Comparison of ENCODE assay signal across 32 cellular contexts in genomic region chr18:62755946-62756345, GRCh38.
"Had no signal": no experiment of that assay in that cellular context is flagged by ENCODE, and none has a peak within 500 bp of the region (broad histone marks: within the 10 kb centered on the region; RNA-seq: fewer than 3 reads in every experiment).

No MANE protein-coding gene starts in this region.

- H3K4me1 ChIP-seq: prostate gland had no signal

- H3K27me3 Mint-ChIP-seq: activated CD8-positive, alpha-beta T cell treated with anti-CD3 and anti-CD28 coated beads for 36 hours; effector memory CD8-positive, alpha-beta T cell; naive thymus-derived CD4-positive, alpha-beta T cell; stimulated activated naive CD8-positive, alpha-beta T cell treated with anti-CD3 and anti-CD28 coated beads, Interleukin-15, amount 100 ng/mL, for 72 hours had no signal

- H3K36me3 ChIP-seq: cardiac muscle cell, heart right ventricle, pancreas, prostate gland, thyroid gland, upper lobe of right lung had no signal

- H3K9me3 ChIP-seq: pancreas, prostate gland, thyroid gland, upper lobe of right lung had no signal

- DNase-seq: activated CD4-positive, alpha-beta T cell treated with anti-CD3 and anti-CD28 coated beads for 1 hour; activated CD4-positive, alpha-beta T cell treated with anti-CD3 and anti-CD28 coated beads, Interleukin-2, amount 50 U/mL, for 1 hour; activated CD8-positive, alpha-beta T cell treated with anti-CD3 and anti-CD28 coated beads for 36 hours; activated naive CD4-positive, alpha-beta T cell; activated T-cell treated with anti-CD3 and anti-CD28 coated beads, Interleukin-2, amount 50 U/mL, for 72 hours; cerebellar nuclear complex; dorsolateral prefrontal cortex; effector memory CD8-positive, alpha-beta T cell; foreskin melanocyte; heart right ventricle; islet precursor cell; left cardiac atrium; midbrain; naive thymus-derived CD4-positive, alpha-beta T cell; nucleus accumbens; pancreas; retina; stimulated activated CD4-positive, alpha-beta T cell treated with anti-CD3 and anti-CD28 coated beads, Interleukin-12 subunit alpha, Interleukin-12 subunit beta, amount 100 ng/mL, for 4 hours; stimulated activated CD4-positive, alpha-beta T cell treated with anti-CD3 and anti-CD28 coated beads, Interleukin-4, amount 100 ng/mL, for 1 hour; stimulated activated naive CD8-positive, alpha-beta T cell treated with anti-CD3 and anti-CD28 coated beads, Interleukin-15, amount 100 ng/mL, for 72 hours; SW 1271; T-helper 9 cell; thyroid gland; upper lobe of right lung had no signal

- H3K27ac ChIP-seq: cardiac muscle cell, coronary artery, heart right ventricle, prostate gland, skin epidermis, thyroid gland, upper lobe of right lung had no signal

- H3K4me3 ChIP-seq: cardiac muscle cell, coronary artery, dorsolateral prefrontal cortex, heart right ventricle, pancreas, prostate gland, skin epidermis, thyroid gland, upper lobe of right lung had no signal

- ATAC-seq: activated CD8-positive, alpha-beta T cell treated with anti-CD3 and anti-CD28 coated beads for 36 hours; activated naive CD4-positive, alpha-beta T cell treated with anti-CD3 and anti-CD28 coated beads, Interleukin-2, amount 50 U/mL, for 72 hours; activated T-cell treated with anti-CD3 and anti-CD28 coated beads, Interleukin-2, amount 50 U/mL, for 72 hours; effector memory CD8-positive, alpha-beta T cell; esophagus mucosa; heart right ventricle; left cardiac atrium; naive thymus-derived CD4-positive, alpha-beta T cell; pancreas; sciatic nerve; stimulated activated naive CD8-positive, alpha-beta T cell treated with anti-CD3 and anti-CD28 coated beads, Interleukin-15, amount 100 ng/mL, for 72 hours; upper lobe of right lung had no signal

- H3K36me3 Mint-ChIP-seq: activated naive CD4-positive, alpha-beta T cell treated with anti-CD3 and anti-CD28 coated beads, Interleukin-2, amount 50 U/mL, for 72 hours had no signal

- H3K9me3 Mint-ChIP-seq: activated CD8-positive, alpha-beta T cell treated with anti-CD3 and anti-CD28 coated beads for 36 hours; activated naive CD4-positive, alpha-beta T cell treated with anti-CD3 and anti-CD28 coated beads, Interleukin-2, amount 50 U/mL, for 72 hours; activated T-cell treated with anti-CD3 and anti-CD28 coated beads, Interleukin-2, amount 50 U/mL, for 72 hours; effector memory CD8-positive, alpha-beta T cell; T-helper 1 cell treated with Interleukin-12 subunit alpha and Interleukin-12 subunit beta and Interleukin-4 antibody, amounts not matched to agents 30 μg/mL and 1 μg/mL, for 36 hours had no signal

- H3K27ac Mint-ChIP-seq: activated CD8-positive, alpha-beta T cell treated with anti-CD3 and anti-CD28 coated beads for 36 hours; activated naive CD4-positive, alpha-beta T cell treated with anti-CD3 and anti-CD28 coated beads, Interleukin-2, amount 50 U/mL, for 72 hours; activated T-cell treated with anti-CD3 and anti-CD28 coated beads, Interleukin-2, amount 50 U/mL, for 72 hours; stimulated activated naive CD8-positive, alpha-beta T cell treated with anti-CD3 and anti-CD28 coated beads, Interleukin-15, amount 100 ng/mL, for 72 hours; T-helper 1 cell treated with Interleukin-12 subunit alpha and Interleukin-12 subunit beta and Interleukin-4 antibody, amounts not matched to agents 30 μg/mL and 1 μg/mL, for 36 hours had no signal

- H3K27me3 ChIP-seq: cardiac muscle cell, dorsolateral prefrontal cortex, heart right ventricle, pancreas, thyroid gland, upper lobe of right lung had no signal

- H3K4me3 Mint-ChIP-seq: activated CD8-positive, alpha-beta T cell treated with anti-CD3 and anti-CD28 coated beads for 36 hours; activated T-cell treated with anti-CD3 and anti-CD28 coated beads, Interleukin-2, amount 50 U/mL, for 72 hours; effector memory CD8-positive, alpha-beta T cell; naive thymus-derived CD4-positive, alpha-beta T cell; stimulated activated naive CD8-positive, alpha-beta T cell treated with anti-CD3 and anti-CD28 coated beads, Interleukin-15, amount 100 ng/mL, for 72 hours; T-helper 1 cell treated with Interleukin-12 subunit alpha and Interleukin-12 subunit beta and Interleukin-4 antibody, amounts not matched to agents 30 μg/mL and 1 μg/mL, for 36 hours had no signal
